18 cellular contexts compared by ENCODE assay signal in the genomic region with DNA sequence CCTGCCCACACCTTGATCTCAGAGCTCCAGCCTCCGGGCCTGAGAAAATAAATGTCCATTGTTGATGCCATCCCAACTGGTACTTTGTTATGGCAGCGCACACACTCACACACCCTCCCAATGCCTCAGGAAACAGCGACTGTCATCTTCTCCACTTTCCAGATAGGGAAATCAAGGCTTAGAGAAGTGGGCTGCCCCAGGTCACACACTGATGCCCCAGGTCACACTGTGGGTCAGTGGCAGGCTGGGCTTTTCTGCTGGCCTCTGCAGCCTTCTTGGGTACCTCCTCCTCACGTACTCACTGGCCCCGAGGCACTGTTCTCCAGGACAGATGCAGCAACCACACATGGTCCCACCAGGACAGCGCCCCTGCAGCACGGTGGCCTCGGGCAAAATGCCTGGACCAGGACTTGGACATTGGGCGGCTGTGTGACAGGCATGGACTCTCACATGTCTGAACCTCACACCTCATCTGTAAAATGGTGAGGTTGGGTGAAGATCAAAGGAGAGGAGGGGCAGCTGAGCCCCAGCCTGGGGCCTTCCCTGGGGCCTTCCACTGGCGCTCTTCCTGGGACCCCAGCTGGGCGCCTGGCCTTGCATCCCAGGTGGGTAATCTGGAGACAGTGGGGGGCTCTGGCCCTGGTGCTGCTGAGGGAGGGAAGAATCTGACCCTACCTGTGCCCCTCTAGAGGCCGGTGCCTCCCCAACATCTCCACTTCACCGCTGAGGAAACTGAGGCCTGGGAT.
"Had no signal": no experiment of that assay in that cellular context is flagged by ENCODE, and none has a peak within 500 bp of the region (broad histone marks: within the 10 kb centered on the region; RNA-seq: fewer than 3 reads in every experiment).

No MANE protein-coding gene starts in this region.

- H3K27me3 ChIP-seq: heart right ventricle, left lung, SJSA1, upper lobe of right lung had no signal

- ATAC-seq: activated CD4-positive, CD25-positive, alpha-beta regulatory T cell treated with anti-CD3 and anti-CD28 coated beads, Interleukin-2, amount 50 U/mL, for 24 hours; stimulated activated naive CD8-positive, alpha-beta T cell treated with anti-CD3 and anti-CD28 coated beads, Interleukin-15, Interleukin-2, amounts not matched to agents 100 U/mL and 50 U/mL, for 24 hours had no signal

- H3K27ac Mint-ChIP-seq: activated CD4-positive, alpha-beta memory T cell treated with anti-CD3 and anti-CD28 coated beads for 36 hours; activated naive CD8-positive, alpha-beta T cell treated with anti-CD3 and anti-CD28 coated beads, Interleukin-2, amount 10 ng/mL, durations not matched to agents 7 days and 5 days had no signal

- H3K36me3 ChIP-seq: heart right ventricle, left lung, SJSA1, suprapubic skin, upper lobe of right lung had no signal

- H3K4me3 Mint-ChIP-seq: activated CD4-positive, alpha-beta memory T cell treated with anti-CD3 and anti-CD28 coated beads for 36 hours; activated naive CD8-positive, alpha-beta T cell treated with anti-CD3 and anti-CD28 coated beads, Interleukin-2, amount 10 ng/mL, durations not matched to agents 7 days and 5 days; neural crest cell had no signal

- H3K4me3 ChIP-seq: left lung, SJSA1, suprapubic skin, upper lobe of right lung had no signal

- H3K9me3 ChIP-seq: left lung, suprapubic skin, upper lobe of right lung had no signal

- H3K4me1 Mint-ChIP-seq: activated naive CD8-positive, alpha-beta T cell treated with anti-CD3 and anti-CD28 coated beads, Interleukin-2, amount 10 ng/mL, durations not matched to agents 7 days and 5 days had no signal

- FAIRE-seq: colon, endothelial cell of umbilical vein, islet of Langerhans had no signal

- DNase-seq: activated CD4-positive, alpha-beta memory T cell treated with anti-CD3 and anti-CD28 coated beads for 36 hours; activated gamma-delta T cell; activated naive CD8-positive, alpha-beta T cell treated with anti-CD3 and anti-CD28 coated beads, Interleukin-2, amount 10 ng/mL, durations not matched to agents 7 days and 5 days; foreskin melanocyte; mesendoderm; stimulated activated CD4-positive, alpha-beta T cell treated with anti-CD3 and anti-CD28 coated beads, Interleukin-12 subunit alpha, Interleukin-12 subunit beta, amount 100 ng/mL, for 4 hours; stimulated activated naive CD8-positive, alpha-beta T cell treated with anti-CD3 and anti-CD28 coated beads, Interleukin-15, Interleukin-2, amounts not matched to agents 100 U/mL and 50 U/mL, for 24 hours; SW 1271; upper lobe of right lung had no signal

- H3K36me3 Mint-ChIP-seq: activated CD4-positive, alpha-beta memory T cell treated with anti-CD3 and anti-CD28 coated beads for 36 hours; activated naive CD8-positive, alpha-beta T cell treated with anti-CD3 and anti-CD28 coated beads, Interleukin-2, amount 10 ng/mL, durations not matched to agents 7 days and 5 days had no signal

- H3K9me3 Mint-ChIP-seq: activated CD4-positive, alpha-beta memory T cell treated with anti-CD3 and anti-CD28 coated beads for 36 hours; activated naive CD8-positive, alpha-beta T cell treated with anti-CD3 and anti-CD28 coated beads, Interleukin-2, amount 10 ng/mL, durations not matched to agents 7 days and 5 days; neural crest cell had no signal

- H3K27ac ChIP-seq: left lung, SJSA1, upper lobe of right lung had no signal

- H3K4me1 ChIP-seq: left lung, SJSA1 had no signal
